ENCODE assay signal across 23 cellular contexts in genomic region chr7:95517870-95518269, GRCh38. TPM values are rescaled to one million over a fixed set of nuclear protein-coding genes. Genes with fewer than 3 reads are reported as not detected.
DNase-seq lines count a peak whose midpoint lies in the region; ATAC-seq lines count a peak whose summit lies in the region.
"Had no signal": no experiment of that assay in that cellular context is flagged by ENCODE, and none has a peak within 500 bp of the region (broad histone marks: within the 10 kb centered on the region; RNA-seq: fewer than 3 reads in every experiment).

No MANE protein-coding gene starts in this region.

- no peak overlapping the region for H3K27ac Mint-ChIP-seq in CD8-positive, alpha-beta memory T cell
- H3K27ac Mint-ChIP-seq in effector memory CD8-positive, alpha-beta T cell, result no peak overlapping the region
- H3K27ac Mint-ChIP-seq: activated naive CD8-positive, alpha-beta T cell treated with anti-CD3 and anti-CD28 coated beads for 36 hours; CD4-positive, alpha-beta memory T cell; naive thymus-derived CD4-positive, alpha-beta T cell had no signal

- no peaks in the 10 kb centered on the region for H3K27me3 ChIP-seq in CD8-positive, alpha-beta memory T cell (ENCODE audit: insufficient read depth, low read length, poor library complexity, severe bottlenecking)
- H3K27me3 ChIP-seq: brain microvascular endothelial cell, vagina had no signal

- no peaks in the 10 kb centered on the region for H3K4me1 Mint-ChIP-seq in CD8-positive, alpha-beta memory T cell
- H3K4me1 Mint-ChIP-seq in effector memory CD8-positive, alpha-beta T cell (ENCODE audit: low read depth in 2 of 2), result no peaks in the 10 kb centered on the region
- H3K4me1 Mint-ChIP-seq: activated naive CD8-positive, alpha-beta T cell treated with anti-CD3 and anti-CD28 coated beads for 36 hours; CD4-positive, alpha-beta memory T cell; naive thymus-derived CD4-positive, alpha-beta T cell had no signal

- CTCF ChIA-PET in CD8-positive, alpha-beta memory T cell (lab: Charles Lee), result no interaction called here

- H3K4me3 ChIP-seq in CD8-positive, alpha-beta memory T cell (ENCODE audit: low read length), result no peak overlapping the region
- H3K4me3 ChIP-seq: esophagus muscularis mucosa, heart left ventricle, PC-9, vagina had no signal

- no peaks in the 10 kb centered on the region for H3K36me3 ChIP-seq in CD8-positive, alpha-beta memory T cell (ENCODE audit: insufficient read depth, low read length)
- H3K36me3 ChIP-seq: brain microvascular endothelial cell, esophagus muscularis mucosa, heart left ventricle, vagina had no signal

- no peaks in the 10 kb centered on the region for H3K9me3 ChIP-seq in CD8-positive, alpha-beta memory T cell (ENCODE audit: low read length)
- H3K9me3 ChIP-seq: esophagus muscularis mucosa, heart left ventricle, vagina had no signal

- no peak overlapping the region for H3K4me3 Mint-ChIP-seq in CD8-positive, alpha-beta memory T cell
- H3K4me3 Mint-ChIP-seq in effector memory CD8-positive, alpha-beta T cell, result no peak overlapping the region
- H3K4me3 Mint-ChIP-seq: activated naive CD8-positive, alpha-beta T cell treated with anti-CD3 and anti-CD28 coated beads for 36 hours; activated T-cell treated with anti-CD3 and anti-CD28 coated beads, Interleukin-2, amount 50 U/mL, for 4 hours; CD4-positive, alpha-beta memory T cell; naive thymus-derived CD4-positive, alpha-beta T cell had no signal

- no peak overlapping the region for H3K27ac ChIP-seq in CD8-positive, alpha-beta memory T cell (ENCODE audit: low read depth, low read length)
- H3K27ac ChIP-seq: brain microvascular endothelial cell, esophagus muscularis mucosa, heart left ventricle, parathyroid adenoma, PC-9, vagina had no signal

- H3K9me3 Mint-ChIP-seq in CD8-positive, alpha-beta memory T cell, result no peaks in the 10 kb centered on the region
- no peaks in the 10 kb centered on the region for H3K9me3 Mint-ChIP-seq in effector memory CD8-positive, alpha-beta T cell
- H3K9me3 Mint-ChIP-seq: activated naive CD8-positive, alpha-beta T cell treated with anti-CD3 and anti-CD28 coated beads for 36 hours; activated T-cell treated with anti-CD3 and anti-CD28 coated beads, Interleukin-2, amount 50 U/mL, for 4 hours; CD4-positive, alpha-beta memory T cell had no signal

- no peaks in the 10 kb centered on the region for H3K4me1 ChIP-seq in CD8-positive, alpha-beta memory T cell (ENCODE audit: insufficient read depth, low read length)
- H3K4me1 ChIP-seq: esophagus muscularis mucosa, heart left ventricle, parathyroid adenoma, vagina had no signal

- DNase-seq in CD8-positive, alpha-beta memory T cell, result no peak
- no peak for DNase-seq in activated effector memory CD4-positive, alpha-beta T cell treated with Interleukin-2 at 50 U/mL for 16 hours
- no peak for DNase-seq in effector memory CD8-positive, alpha-beta T cell
- DNase-seq in NCI-H345 treated with DMSO at 0.1 percent for 48 hours (lab: John Stamatoyannopoulos, UW; ENCODE audit: unreplicated experiment), result no peak
- DNase-seq: activated naive CD8-positive, alpha-beta T cell treated with anti-CD3 and anti-CD28 coated beads for 36 hours; activated T-cell treated with anti-CD3 and anti-CD28 coated beads, Interleukin-2, amount 50 U/mL, for 4 hours; brain microvascular endothelial cell; CD4-positive, alpha-beta memory T cell; dermis blood vessel endothelial cell; H7; heart left ventricle; mammary epithelial cell; naive thymus-derived CD4-positive, alpha-beta T cell; NCI-H526 treated with DMSO at 0.1 percent for 48 hours; PC-9; stimulated activated CD4-positive, alpha-beta T cell treated with anti-CD3 and anti-CD28 coated beads, Interleukin-2, amount 100 ng/mL, for 24 hours had no signal

- POLR2A ChIA-PET in CD8-positive, alpha-beta memory T cell (lab: Charles Lee), result no interaction called here

- peaks cover 1 to 17% of the 10 kb centered on the region in 2 donors for H3K27me3 Mint-ChIP-seq in CD8-positive, alpha-beta memory T cell
- H3K27me3 Mint-ChIP-seq in effector memory CD8-positive, alpha-beta T cell, result peaks cover 8 to 9% of the 10 kb centered on the region in 2 donors
- H3K27me3 Mint-ChIP-seq: activated naive CD8-positive, alpha-beta T cell treated with anti-CD3 and anti-CD28 coated beads for 36 hours had no signal

- no peaks in the 10 kb centered on the region for H3K36me3 Mint-ChIP-seq in CD8-positive, alpha-beta memory T cell
- no peaks in the 10 kb centered on the region for H3K36me3 Mint-ChIP-seq in effector memory CD8-positive, alpha-beta T cell (ENCODE audit: insufficient read depth)
- H3K36me3 Mint-ChIP-seq: activated naive CD8-positive, alpha-beta T cell treated with anti-CD3 and anti-CD28 coated beads for 36 hours; CD4-positive, alpha-beta memory T cell; naive thymus-derived CD4-positive, alpha-beta T cell had no signal

- ATAC-seq in GM18511 (IDR thresholded peaks at IDR 0.05; ENCODE audit: unreplicated experiment) (peak; percentile 56), GM19463 (IDR thresholded peaks at IDR 0.05; ENCODE audit: unreplicated experiment) (peak; percentile 41), HG02798 (IDR thresholded peaks at IDR 0.05; ENCODE audit: poor library complexity, unreplicated experiment) (peak; percentile 28), HG03378 (IDR thresholded peaks at IDR 0.05; ENCODE audit: unreplicated experiment) (peak; percentile 43)
- ATAC-seq in effector memory CD8-positive, alpha-beta T cell (replicated peaks), result no peak
- ATAC-seq: activated T-cell treated with anti-CD3 and anti-CD28 coated beads, Interleukin-2, amount 50 U/mL, for 4 hours; heart left ventricle; naive thymus-derived CD4-positive, alpha-beta T cell had no signal

RNA-seq across cellular contexts. Expression of gene ASB4, which starts 32.1 kb away (rescaled TPM):
- total RNA-seq in CD8-positive, alpha-beta memory T cell, result not detected
- polyA plus RNA-seq in CD8-positive, alpha-beta memory T cell, result not detected
- total RNA-seq: activated naive CD8-positive, alpha-beta T cell treated with anti-CD3 and anti-CD28 coated beads for 36 hours; CD4-positive, alpha-beta memory T cell; dermis blood vessel endothelial cell; H7; mammary epithelial cell; naive thymus-derived CD4-positive, alpha-beta T cell; PC-9 had no signal
- polyA plus RNA-seq: CD4-positive, alpha-beta memory T cell; mammary epithelial cell; naive thymus-derived CD4-positive, alpha-beta T cell had no signal
